Comparison of ENCODE assay signal across 1 cellular context in genomic region chr2:61694312-61695274, GRCh38.
TF ChIP-seq lines count a peak whose summit lies in the region.

No MANE protein-coding gene starts in this region.

TF ChIP-seq in GM12878, 131 proteins besides CTCF, POLR2A, EP300 and RAD21 (continued from another document and continues in another):
- TF ChIP-seq ZNF687 (IDR thresholded peaks at IDR 0.05) = peak; percentile 82
- TF ChIP-seq E2F8 (IDR thresholded peaks at IDR 0.05; ENCODE audit: low read depth, partially characterized antibody) = peak; percentile 23
- 0 out of 2 replicates have a peak, but pooled peaks have one; percentile 34 for TF ChIP-seq TCF3 (IDR thresholded peaks at IDR 0.05; ENCODE audit: borderline replicate concordance, insufficient read depth, low read depth, low read length)
- TF ChIP-seq ATF3 (IDR thresholded peaks at IDR 0.05; ENCODE audit: borderline replicate concordance, extremely low read depth, low read depth, low read length) = no peak
- TF ChIP-seq ZNF384 (IDR thresholded peaks at IDR 0.05; ENCODE audit: borderline replicate concordance, low read depth, low read length) = no peak; the same call in 1 of the 2 replicates
- peak; percentile 58 for TF ChIP-seq NKRF (conservative IDR thresholded peaks at IDR 0.05)
- no peak for TF ChIP-seq E2F4 (IDR thresholded peaks at IDR 0.05; ENCODE audit: low read depth, low read length)
- no peak for TF ChIP-seq TCF7 (IDR thresholded peaks at IDR 0.05; ENCODE audit: borderline replicate concordance)
- TF ChIP-seq CBX5 (IDR thresholded peaks at IDR 0.05; ENCODE audit: low read depth) = no peak
- no peak for TF ChIP-seq MLLT1 (IDR thresholded peaks at IDR 0.05)
- TF ChIP-seq IRF4 (IDR thresholded peaks at IDR 0.05; ENCODE audit: low read depth, low read length) = peak; percentile 61; the same call in 1 of the 2 replicates
- 0 out of 2 replicates have a peak, but pooled peaks have one; percentile 16 for TF ChIP-seq ESRRA (IDR thresholded peaks at IDR 0.05; ENCODE audit: low read length)
- TF ChIP-seq BCL11A (IDR thresholded peaks at IDR 0.05; ENCODE audit: low read depth, low read length) = 0 out of 2 replicates have a peak, but pooled peaks have one; percentile 9
- TF ChIP-seq RELB (IDR thresholded peaks at IDR 0.05; ENCODE audit: low read depth) = peak; percentile 66
- no peak for TF ChIP-seq GABPA (IDR thresholded peaks at IDR 0.05; ENCODE audit: low read depth)
- peak; percentile 88; the same call in 1 of the 2 replicates for TF ChIP-seq POLR2AphosphoS2 (IDR thresholded peaks at IDR 0.05; ENCODE audit: low read depth, low read length)
- TF ChIP-seq USF1 (IDR thresholded peaks at IDR 0.05; ENCODE audit: borderline replicate concordance, extremely low read length, insufficient read depth, low read depth, low read length) = peak; percentile 38
- peak; percentile 87 for TF ChIP-seq POLR2AphosphoS5 (IDR thresholded peaks at IDR 0.05; ENCODE audit: low read length)
- TF ChIP-seq RAD51 (IDR thresholded peaks at IDR 0.05) = 0 out of 2 replicates have a peak, but pooled peaks have one; percentile 29
- TF ChIP-seq SMAD1 (IDR thresholded peaks at IDR 0.05; ENCODE audit: low read depth, partially characterized antibody) = no peak
- TF ChIP-seq NFYA (IDR thresholded peaks at IDR 0.05; ENCODE audit: borderline replicate concordance, low read depth, low read length) = no peak
- TF ChIP-seq HDGF (IDR thresholded peaks at IDR 0.05) = no peak; the same call in 1 of the 2 replicates
- peak in 1 of 2 experiments; percentile 8; a peak in 2 of 4 replicates for TF ChIP-seq IKZF2 (IDR thresholded peaks at IDR 0.05)
- no peak for TF ChIP-seq CEBPZ (IDR thresholded peaks at IDR 0.05; ENCODE audit: low read depth, low read length)
- 0 out of 4 replicates have a peak, but pooled peaks have one; percentile 14 to 19 for TF ChIP-seq SRF (IDR thresholded peaks at IDR 0.05; ENCODE audit: low read depth in 2 of 2, low read length in 2 of 2)
- no peak for TF ChIP-seq SREBF1 (IDR thresholded peaks at IDR 0.05; ENCODE audit: low read length)
- TF ChIP-seq IKZF1 (conservative IDR thresholded peaks at IDR 0.05) = peak; percentile 70
- TF ChIP-seq ZNF217 (IDR thresholded peaks at IDR 0.05) = no peak
- TF ChIP-seq TCF12 (IDR thresholded peaks at IDR 0.05; ENCODE audit: low read depth, low read length) = peak; percentile 76; the same call in 1 of the 2 replicates
- no peak for TF ChIP-seq RCOR1 (conservative IDR thresholded peaks at IDR 0.05; ENCODE audit: low read depth, low read length)
- TF ChIP-seq PRDM15 (CRISPR knock-in tag; IDR thresholded peaks at IDR 0.05) = no peak
- peak; percentile 59 for TF ChIP-seq MEF2B (IDR thresholded peaks at IDR 0.05; ENCODE audit: partially characterized antibody, poor library complexity, severe bottlenecking)
- TF ChIP-seq SUPT20H (IDR thresholded peaks at IDR 0.05; ENCODE audit: borderline replicate concordance, control insufficient read depth, low read depth, low read length) = no peak
- peak; percentile 38 for TF ChIP-seq RELA (IDR thresholded peaks at IDR 0.05; ENCODE audit: borderline replicate concordance, partially characterized antibody)
